Comparison of ENCODE assay signal across 27 cellular contexts in genomic region chr7:27861747-27862146, GRCh38.
"Had no signal": no experiment of that assay in that cellular context is flagged by ENCODE, and none has a peak within 500 bp of the region (broad histone marks: within the 10 kb centered on the region; RNA-seq: fewer than 3 reads in every experiment).

No MANE protein-coding gene starts in this region.

- H3K27ac ChIP-seq: left lung, lower lobe of right lung, neural progenitor cell, ovary, right atrium auricular region, right lobe of liver, stomach, testis, thyroid gland, transverse colon, upper lobe of left lung had no signal

- H3K4me2 ChIP-seq: neural progenitor cell, smooth muscle cell had no signal

- H3K4me3 ChIP-seq: left lung, lower lobe of right lung, neural progenitor cell, ovary, right atrium auricular region, right lobe of liver, smooth muscle cell, stomach, testis, thyroid gland, transverse colon, upper lobe of left lung had no signal

- H3K9me3 ChIP-seq: lower lobe of right lung, ovary, right atrium auricular region, right lobe of liver, testis, thyroid gland, transverse colon, upper lobe of left lung had no signal

- H3K36me3 ChIP-seq: lower lobe of right lung, neural progenitor cell, ovary, right atrium auricular region, right lobe of liver, thyroid gland, transverse colon, upper lobe of left lung had no signal

- H3K27me3 Mint-ChIP-seq: naive thymus-derived CD8-positive, alpha-beta T cell; progenitor cell of endocrine pancreas; stimulated activated naive B cell treated with anti-CD40 and anti-IgM and Interleukin-4, amounts not matched to agents 10 μg/mL and 1 μg/mL and 100 μg/mL, for 72 hours had no signal

- H3K27ac Mint-ChIP-seq: neural progenitor cell; stimulated activated naive B cell treated with anti-CD40 and anti-IgM and Interleukin-4, amounts not matched to agents 10 μg/mL and 1 μg/mL and 100 μg/mL, for 72 hours had no signal

- H3K4me1 ChIP-seq: left lung, lower lobe of right lung, neural progenitor cell, right atrium auricular region, right lobe of liver, stomach, testis, thyroid gland, transverse colon, upper lobe of left lung had no signal

- H3K27me3 ChIP-seq: left lung, neural progenitor cell, ovary, right atrium auricular region, right lobe of liver, stomach, testis, thyroid gland, transverse colon, upper lobe of left lung had no signal

- DNase-seq: hippocampal formation; immature natural killer cell; kidney; left colon; left lung; lower lobe of right lung; mammary epithelial cell; mesenchymal stem cell; naive thymus-derived CD8-positive, alpha-beta T cell; nephron progenitor cell; ovary; right lobe of liver; stimulated activated CD4-positive, alpha-beta T cell treated with anti-CD3 and anti-CD28 coated beads, Interleukin-1b, Interleukin-23, amount 100 ng/mL, for 48 hours; stimulated activated CD4-positive, alpha-beta T cell treated with anti-CD3 and anti-CD28 coated beads, Interleukin-2, amount 100 ng/mL, for 48 hours; stimulated activated CD4-positive, alpha-beta T cell treated with anti-CD3 and anti-CD28 coated beads, Interleukin-4, amount 100 ng/mL, for 4 hours; stimulated activated CD8-positive, alpha-beta memory T cell treated with anti-CD3 and anti-CD28 coated beads, Interleukin-4, amount 100 ng/mL, for 48 hours; stimulated activated naive B cell treated with anti-CD40 and anti-IgM and Interleukin-4, amounts not matched to agents 10 μg/mL and 1 μg/mL and 100 μg/mL, for 72 hours; stimulated activated naive CD8-positive, alpha-beta T cell treated with anti-CD3 and anti-CD28 coated beads, Interleukin-15, Interleukin-2, amounts not matched to agents 100 U/mL and 50 U/mL, for 24 hours; stomach; testis; thyroid gland; transverse colon; upper lobe of left lung had no signal

- H3K36me3 Mint-ChIP-seq: neural progenitor cell had no signal

- H3K9me3 Mint-ChIP-seq: immature natural killer cell had no signal

- H3K9ac ChIP-seq: neural progenitor cell had no signal

- H3K4me3 Mint-ChIP-seq: immature natural killer cell; naive thymus-derived CD8-positive, alpha-beta T cell; nephron progenitor cell; neural progenitor cell; stimulated activated naive B cell treated with anti-CD40 and anti-IgM and Interleukin-4, amounts not matched to agents 10 μg/mL and 1 μg/mL and 100 μg/mL, for 72 hours had no signal

- H2AFZ ChIP-seq: neural progenitor cell had no signal

- ATAC-seq: left colon; left lung; lower lobe of right lung; naive thymus-derived CD8-positive, alpha-beta T cell; right lobe of liver; stimulated activated naive B cell treated with anti-CD40 and anti-IgM and Interleukin-4, amounts not matched to agents 10 μg/mL and 1 μg/mL and 100 μg/mL, for 72 hours; stimulated activated naive CD8-positive, alpha-beta T cell treated with anti-CD3 and anti-CD28 coated beads, Interleukin-15, Interleukin-2, amounts not matched to agents 100 U/mL and 50 U/mL, for 24 hours had no signal
